5 cellular contexts compared by ENCODE assay signal in genomic region chr2:241813806-241814570, GRCh38.
TF ChIP-seq lines count a peak whose summit lies in the region.

No MANE protein-coding gene starts in this region.

TF ChIP-seq in SK-N-SH, 30 proteins besides CTCF, POLR2A, EP300 and RAD21 (continues in another document):
- TF ChIP-seq NFIC (IDR thresholded peaks at IDR 0.05; ENCODE audit: borderline replicate concordance) = no peak
- no peak for TF ChIP-seq REST (IDR thresholded peaks at IDR 0.05; ENCODE audit: low read depth, low read length)
- no peak for TF ChIP-seq MAX (IDR thresholded peaks at IDR 0.05; ENCODE audit: low read depth)
- TF ChIP-seq TEAD4 (IDR thresholded peaks at IDR 0.05; ENCODE audit: borderline replicate concordance, insufficient read depth) = no peak
- TF ChIP-seq JUND (IDR thresholded peaks at IDR 0.05) = no peak

TF ChIP-seq in SK-N-SH treated with all-trans-retinoic acid at 6 μM for 48 hours, 23 proteins besides CTCF, POLR2A, EP300 and RAD21 (continues in another document):
- TF ChIP-seq PATZ1 (CRISPR knock-in tag; IDR thresholded peaks at IDR 0.05; ENCODE audit: borderline replicate concordance) (no peak), RARB (CRISPR knock-in tag; IDR thresholded peaks at IDR 0.05) (no peak), ZC3H10 (CRISPR knock-in tag; IDR thresholded peaks at IDR 0.05) (no peak), ISL1 (CRISPR knock-in tag; IDR thresholded peaks at IDR 0.05) (no peak), TSHZ2 (CRISPR knock-in tag; IDR thresholded peaks at IDR 0.05) (no peak), ZNF565 (CRISPR knock-in tag; conservative IDR thresholded peaks at IDR 0.05; ENCODE audit: low read depth) (no peak), ESRRG (CRISPR knock-in tag; IDR thresholded peaks at IDR 0.05) (no peak), TOX (CRISPR knock-in tag; IDR thresholded peaks at IDR 0.05; ENCODE audit: borderline replicate concordance) (no peak), ZNF8 (CRISPR knock-in tag; IDR thresholded peaks at IDR 0.05) (no peak), ZFP30 (CRISPR knock-in tag; IDR thresholded peaks at IDR 0.05) (no peak)

TF ChIP-seq in GM12891, 5 proteins besides CTCF, POLR2A, EP300 and RAD21:
- TF ChIP-seq TAF1 (IDR thresholded peaks at IDR 0.05; ENCODE audit: low read depth, low read length) (no peak), PAX5 (IDR thresholded peaks at IDR 0.05; ENCODE audit: insufficient read depth, low read length, severe bottlenecking) (no peak), POLR2AphosphoS5 (IDR thresholded peaks at IDR 0.05; ENCODE audit: low read depth, low read length) (no peak), POU2F2 (IDR thresholded peaks at IDR 0.05; ENCODE audit: low read depth, low read length) (no peak), SPI1 (IDR thresholded peaks at IDR 0.05; ENCODE audit: low read depth, low read length) (no peak)
TF ChIP-seq in GM12891: peak in this region for 0.

TF ChIP-seq in HepG2, 621 proteins besides CTCF, POLR2A, EP300 and RAD21:
- 0 out of 2 replicates have a peak, but pooled peaks have one; percentile 6 for TF ChIP-seq AKAP8 (CRISPR knock-in tag; IDR thresholded peaks at IDR 0.05)
- no peak for TF ChIP-seq MEF2D (CRISPR knock-in tag; IDR thresholded peaks at IDR 0.05)
- no peak for TF ChIP-seq NR2F6 (IDR thresholded peaks at IDR 0.05)
- TF ChIP-seq NR2F6 (CRISPR knock-in tag; IDR thresholded peaks at IDR 0.05) = no peak
- TF ChIP-seq ELF4 (CRISPR knock-in tag; IDR thresholded peaks at IDR 0.05; ENCODE audit: borderline replicate concordance) = no peak
- no peak for TF ChIP-seq ZNF17 (CRISPR knock-in tag; IDR thresholded peaks at IDR 0.05)
- no peak for TF ChIP-seq ZNF451 (CRISPR knock-in tag; IDR thresholded peaks at IDR 0.05)
- TF ChIP-seq RBM22 (optimal IDR thresholded peaks at IDR 0.05; ENCODE audit: low read length) = peak; percentile 26
- no peak for TF ChIP-seq DDIT3 (CRISPR knock-in tag; IDR thresholded peaks at IDR 0.05)

TF ChIP-seq in HEK293T, 16 proteins besides CTCF, POLR2A, EP300 and RAD21:
- no peak for TF ChIP-seq SUZ12 (IDR thresholded peaks at IDR 0.05)
- TF ChIP-seq SP1 (IDR thresholded peaks at IDR 0.05) = no peak
- TF ChIP-seq BHLHE40 (IDR thresholded peaks at IDR 0.05; ENCODE audit: borderline replicate concordance) = no peak
- TF ChIP-seq TARDBP (IDR thresholded peaks at IDR 0.05) = no peak
- TF ChIP-seq CTBP1 (IDR thresholded peaks at IDR 0.05; ENCODE audit: borderline replicate concordance) = no peak
- TF ChIP-seq ELF4 (IDR thresholded peaks at IDR 0.05) = no peak
- no peak for TF ChIP-seq FOXM1 (IDR thresholded peaks at IDR 0.05; ENCODE audit: borderline replicate concordance)
- TF ChIP-seq FOXA1 (IDR thresholded peaks at IDR 0.05) = no peak
- TF ChIP-seq PKNOX1 (IDR thresholded peaks at IDR 0.05) = no peak
- no peak for TF ChIP-seq L3MBTL2 (conservative IDR thresholded peaks at IDR 0.05)
- TF ChIP-seq ARNT (IDR thresholded peaks at IDR 0.05) = no peak
- no peak for TF ChIP-seq NFRKB (IDR thresholded peaks at IDR 0.05)
- TF ChIP-seq LEF1 (IDR thresholded peaks at IDR 0.05; ENCODE audit: borderline replicate concordance) = no peak
